9 cellular contexts compared by ENCODE assay signal in the genomic region with DNA sequence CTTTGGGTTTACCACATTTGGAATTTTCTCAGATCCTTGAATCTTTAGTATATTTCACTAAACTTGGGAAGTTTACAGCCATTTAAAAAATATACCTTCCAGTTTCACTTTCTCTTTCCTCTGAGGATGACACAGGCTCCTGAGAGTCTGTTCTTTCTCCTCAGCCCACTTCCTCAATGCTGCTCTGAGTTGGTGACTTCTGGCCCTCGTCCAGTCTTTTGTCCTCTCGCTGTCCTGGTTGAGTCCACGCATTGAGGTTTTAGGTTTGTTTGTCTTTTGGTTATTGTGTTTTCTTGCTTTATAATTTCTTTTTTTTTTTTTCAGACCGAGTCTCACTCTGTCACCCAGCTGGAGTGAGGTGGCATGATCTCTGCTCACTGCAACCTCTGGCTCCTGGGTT. TPM values are rescaled to one million over a fixed set of nuclear protein-coding genes. Genes with fewer than 3 reads are reported as not detected.
A peak's percentile ranks its signal among the peaks of the same experiment; 100 is the strongest.
DNase-seq lines count a peak whose midpoint lies in the region; ATAC-seq and TF ChIP-seq lines count a peak whose summit lies in the region.
"Had no signal": no experiment of that assay in that cellular context is flagged by ENCODE, and none has a peak within 500 bp of the region (broad histone marks: within the 10 kb centered on the region; RNA-seq: fewer than 3 reads in every experiment).

No MANE protein-coding gene starts in this region.

- DNase-seq in GM10266 (ENCODE audit: extremely low spot score) (peak; percentile 66), HL-60 (ENCODE audit: low read depth in 1 of 2, low spot score in 1 of 2) (peak; percentile 23 to 77), iris pigment epithelial cell (ENCODE audit: low read depth) (peak; percentile 74), thyroid gland (peak; percentile 36 to 37), SW 1271 (lab: John Stamatoyannopoulos, UW) (no peak), SK-N-DZ (ENCODE audit: low spot score) (no peak)
- peak; percentile 50 for DNase-seq in activated T-cell treated with anti-CD3 and anti-CD28 coated beads, Interleukin-2, amount 50 U/mL, for 24 hours

- 60 to 73% methylated on average over 4 of the region's 4 CpGs for WGBS in thyroid gland, 2 donors

- H3K27me3 Mint-ChIP-seq in activated T-cell treated with anti-CD3 and anti-CD28 coated beads, Interleukin-2, amount 50 U/mL, for 24 hours = no peaks in the 10 kb centered on the region

- H3K4me1 ChIP-seq in thyroid gland = peaks cover 32 to 40% of the 10 kb centered on the region in 2 donors

- intact Hi-C loops in thyroid gland (cut with DNase I) = no loop called here

- H3K4me1 Mint-ChIP-seq in activated T-cell treated with anti-CD3 and anti-CD28 coated beads, Interleukin-2, amount 50 U/mL, for 24 hours (ENCODE audit: low read depth) = peaks cover 49% of the 10 kb centered on the region

- H3K36me3 ChIP-seq in thyroid gland = no peaks in the 10 kb centered on the region

- H3K4me3 Mint-ChIP-seq in activated T-cell treated with anti-CD3 and anti-CD28 coated beads, Interleukin-2, amount 50 U/mL, for 24 hours = peak overlapping the region; percentile 81

- H3K27ac Mint-ChIP-seq in activated T-cell treated with anti-CD3 and anti-CD28 coated beads, Interleukin-2, amount 50 U/mL, for 24 hours = peak overlapping the region; percentile 96

- H3K9me3 ChIP-seq in thyroid gland = no peaks in the 10 kb centered on the region

- no peak for TF ChIP-seq POLR2A in thyroid gland (IDR thresholded peaks at IDR 0.05)

- H3K9me3 Mint-ChIP-seq in activated T-cell treated with anti-CD3 and anti-CD28 coated beads, Interleukin-2, amount 50 U/mL, for 24 hours = no peaks in the 10 kb centered on the region

- no peak for TF ChIP-seq CTCF in GM10266 (IDR thresholded peaks at IDR 0.05; ENCODE audit: control insufficient read depth, insufficient read depth, low read depth, missing control alignments)
- no peak for TF ChIP-seq CTCF in HL-60 (IDR thresholded peaks at IDR 0.05; ENCODE audit: insufficient read depth, low read length)
- no peak for TF ChIP-seq CTCF in thyroid gland (IDR thresholded peaks at IDR 0.05)

- H3K4me3 ChIP-seq in HL-60 (replicated peaks; ENCODE audit: insufficient read depth, low read length) = peak overlapping the region; percentile 28
- no peak overlapping the region for H3K4me3 ChIP-seq in thyroid gland (replicated peaks in 1 of 3)

- peak; percentile 75 for ATAC-seq in GM21367 (IDR thresholded peaks at IDR 0.05; ENCODE audit: unreplicated experiment)

- H3K27me3 ChIP-seq in HL-60 (ENCODE audit: insufficient read depth, poor library complexity, severe bottlenecking) = no peaks in the 10 kb centered on the region
- H3K27me3 ChIP-seq in thyroid gland = no peaks in the 10 kb centered on the region

- H3K27ac ChIP-seq in HL-60 (replicated peaks) = peak overlapping the region; percentile 78
- peak overlapping the region in 2 of 3 donors; percentile 65 to 75 for H3K27ac ChIP-seq in thyroid gland

- no peaks in the 10 kb centered on the region for H3K36me3 Mint-ChIP-seq in activated T-cell treated with anti-CD3 and anti-CD28 coated beads, Interleukin-2, amount 50 U/mL, for 24 hours (ENCODE audit: low read depth)

RNA-seq across cellular contexts. Expression of gene GALR1, which starts 40.7 kb away (rescaled TPM):
- total RNA-seq in thyroid gland = under 1 TPM; 0.04 to 0.40 (median 0.10) TPM
- polyA plus RNA-seq in SK-N-DZ (2014; cell fraction: cytosol; rRNA removed) = not detected in 2 replicates
- polyA plus RNA-seq in SK-N-DZ (2014; cell fraction: nucleus; rRNA removed) = not detected in 2 replicates
- total RNA-seq: activated CD8-positive, alpha-beta memory T cell treated with anti-CD3 and anti-CD28 coated beads for 36 hours had no signal

Comparison
In these comparisons a context has a peak if more than half of its experiments do, and no peak if none do; other contexts are left out.
1. DNase-seq: peak in GM10266 (single experiment), HL-60 (2 of 2), activated T-cell treated with anti-CD3 and anti-CD28 coated beads, Interleukin-2, amount 50 U/mL, for 24 hours (single experiment), iris pigment epithelial cell (single experiment) and thyroid gland (2 of 2); none in SW 1271 (0 of 2) and SK-N-DZ (single experiment).